In genomic region chr10:70315276-70315675, GRCh38 we compare ENCODE assay signal across 17 cellular contexts. TPM values are rescaled to one million over a fixed set of nuclear protein-coding genes. Genes with fewer than 3 reads are reported as not detected.
DNase-seq lines count a peak whose midpoint lies in the region; TF ChIP-seq lines count a peak whose summit lies in the region.
"Had no signal": no experiment of that assay in that cellular context is flagged by ENCODE, and none has a peak within 500 bp of the region (broad histone marks: within the 10 kb centered on the region; RNA-seq: fewer than 3 reads in every experiment).

No MANE protein-coding gene starts in this region.

- peaks cover 55% of the 10 kb centered on the region for H3K4me1 ChIP-seq in BLaER1
- H3K4me1 ChIP-seq in BLaER1 treated with 17β-estradiol and CSF1 and Interleukin-3, amounts not matched to agents 10 nM and 100 nM, result peaks cover 20 to 49% (median 38%) of the 10 kb centered on the region in 10 experiments; a peak in 19 of 20 replicates
- peaks cover 72% of the 10 kb centered on the region for H3K4me1 ChIP-seq in Karpas-422 (ENCODE audit: low read length)
- peaks cover 74% of the 10 kb centered on the region for H3K4me1 ChIP-seq in OCI-LY7 (ENCODE audit: insufficient read depth, low read length, poor library complexity, severe bottlenecking)
- H3K4me1 ChIP-seq: BE2C, Caco-2 had no signal

- H3K4me3 ChIP-seq in BLaER1, result no peak overlapping the region
- H3K4me3 ChIP-seq in BLaER1 treated with 17β-estradiol and CSF1 and Interleukin-3, amounts not matched to agents 10 nM and 100 nM, result no peak overlapping the region
- peak overlapping the region; percentile 28; the same call in 1 of the 2 replicates for H3K4me3 ChIP-seq in Karpas-422 (ENCODE audit: low read length)
- peak overlapping the region; percentile 3 for H3K4me3 ChIP-seq in OCI-LY7 (ENCODE audit: low read depth, low read length, poor library complexity, severe bottlenecking)

- H4K20me1 ChIP-seq in BLaER1, result peaks cover 34% of the 10 kb centered on the region
- peaks cover 0 to 59% (median 10%) of the 10 kb centered on the region in 11 experiments; a peak in 13 of 22 replicates for H4K20me1 ChIP-seq in BLaER1 treated with 17β-estradiol and CSF1 and Interleukin-3, amounts not matched to agents 10 nM and 100 nM
- no peaks in the 10 kb centered on the region for H4K20me1 ChIP-seq in Karpas-422 (ENCODE audit: insufficient read depth, low read depth, low read length)
- no peaks in the 10 kb centered on the region for H4K20me1 ChIP-seq in OCI-LY7 (ENCODE audit: insufficient read depth, low read length)

- H3K27me3 Mint-ChIP-seq in activated CD4-positive, alpha-beta memory T cell treated with anti-CD3 and anti-CD28 coated beads for 36 hours, result no peaks in the 10 kb centered on the region
- H3K27me3 Mint-ChIP-seq: CD4-positive, alpha-beta T cell had no signal

- H3K4me2 ChIP-seq in BLaER1 (peak overlapping the region; percentile 76), Karpas-422 (ENCODE audit: low read depth, low read length, poor library complexity, severe bottlenecking) (peak overlapping the region; percentile 8), OCI-LY7 (ENCODE audit: low read length) (peak overlapping the region; percentile 56)
- peak overlapping the region in 10 of 11 experiments; percentile 2 to 86 (median 67); a peak in 18 of 22 replicates for H3K4me2 ChIP-seq in BLaER1 treated with 17β-estradiol and CSF1 and Interleukin-3, amounts not matched to agents 10 nM and 100 nM

- H3K9ac ChIP-seq in BLaER1 (no peak overlapping the region), Karpas-422 (ENCODE audit: low read length) (peak overlapping the region; percentile 47)
- no peak overlapping the region for H3K9ac ChIP-seq in BLaER1 treated with 17β-estradiol and CSF1 and Interleukin-3, amounts not matched to agents 10 nM and 100 nM

- POLR2A ChIA-PET in OCI-LY7 (lab: Charles Lee), result interaction anchor here (1.0 to 1.3 kb wide), 3 partner anchors 10 to 22 kb away, joined by 3 to 5 read pairs (median 4); no protein-coding TSS in a partner anchor
- POLR2A ChIA-PET in activated CD4-positive, alpha-beta memory T cell treated with anti-CD3 and anti-CD28 coated beads for 36 hours (lab: Charles Lee), result no interaction called here

- H3K36me3 Mint-ChIP-seq in activated CD4-positive, alpha-beta memory T cell treated with anti-CD3 and anti-CD28 coated beads for 36 hours, result no peaks in the 10 kb centered on the region
- H3K36me3 Mint-ChIP-seq: CD8-positive, alpha-beta T cell had no signal

- no peak overlapping the region for H2AFZ ChIP-seq in Karpas-422 (ENCODE audit: low read length)
- H2AFZ ChIP-seq in OCI-LY7 (ENCODE audit: low read length), result no peak overlapping the region

- H3K9me3 ChIP-seq in BLaER1 (no peaks in the 10 kb centered on the region), Karpas-422 (ENCODE audit: low read length) (no peaks in the 10 kb centered on the region), OCI-LY7 (ENCODE audit: low read length) (no peaks in the 10 kb centered on the region)
- no peaks in the 10 kb centered on the region; a peak in 1 of 22 replicates for H3K9me3 ChIP-seq in BLaER1 treated with 17β-estradiol and CSF1 and Interleukin-3, amounts not matched to agents 10 nM and 100 nM (replicated peaks in 1 of 11)
- H3K9me3 ChIP-seq: BE2C, Caco-2 had no signal

- peaks cover 5% of the 10 kb centered on the region for H3K9me3 Mint-ChIP-seq in activated CD4-positive, alpha-beta memory T cell treated with anti-CD3 and anti-CD28 coated beads for 36 hours
- H3K9me3 Mint-ChIP-seq: CD4-positive, alpha-beta T cell; CD8-positive, alpha-beta T cell had no signal

- H3K27ac ChIP-seq in BLaER1 (no peak overlapping the region), Karpas-422 (ENCODE audit: low read length) (peak overlapping the region; percentile 96), OCI-LY7 (ENCODE audit: low read depth, low read length, poor library complexity, severe bottlenecking) (peak overlapping the region; percentile 84)
- no peak overlapping the region for H3K27ac ChIP-seq in BLaER1 treated with 17β-estradiol and CSF1 and Interleukin-3, amounts not matched to agents 10 nM and 100 nM
- H3K27ac ChIP-seq: C4-2B had no signal

- H3K79me2 ChIP-seq in Karpas-422 (ENCODE audit: low read length) (no peaks in the 10 kb centered on the region), OCI-LY7 (ENCODE audit: insufficient read depth, low read depth, low read length) (no peaks in the 10 kb centered on the region)

- CTCF ChIA-PET in OCI-LY7 (lab: Charles Lee; ENCODE audit: unreplicated experiment), result no interaction called here
- CTCF ChIA-PET in activated CD4-positive, alpha-beta memory T cell treated with anti-CD3 and anti-CD28 coated beads for 36 hours (lab: Charles Lee), result interaction anchor here (1.3 kb wide), 1 partner anchor 94 kb away, joined by 3 read pairs; no protein-coding TSS in a partner anchor

- DNase-seq in Karpas-422 (no peak), OCI-LY7 (ENCODE audit: low spot score) (no peak), C1 segment of cervical spinal cord (lab: John Stamatoyannopoulos, UW) (no peak), DMS79 (lab: John Stamatoyannopoulos, UW) (no peak)
- DNase-seq in activated CD4-positive, alpha-beta memory T cell treated with anti-CD3 and anti-CD28 coated beads for 36 hours, result no peak
- DNase-seq: 8988T; ACHN; BE2C; Caco-2; Calu3; CD4-positive, alpha-beta T cell; CD8-positive, alpha-beta T cell; DND-41; GF-D8 had no signal

- H3K27ac Mint-ChIP-seq in activated CD4-positive, alpha-beta memory T cell treated with anti-CD3 and anti-CD28 coated beads for 36 hours, result no peak overlapping the region
- H3K27ac Mint-ChIP-seq: CD4-positive, alpha-beta T cell; CD8-positive, alpha-beta T cell had no signal

- H3K27me3 ChIP-seq in BLaER1, result no peaks in the 10 kb centered on the region
- H3K27me3 ChIP-seq in BLaER1 treated with 17β-estradiol and CSF1 and Interleukin-3, amounts not matched to agents 10 nM and 100 nM, result peaks cover 0 to 94% (median 0%) of the 10 kb centered on the region in 11 experiments; a peak in 7 of 22 replicates
- H3K27me3 ChIP-seq in Karpas-422 (ENCODE audit: low read length), result no peaks in the 10 kb centered on the region
- H3K27me3 ChIP-seq: BE2C had no signal

- no peaks in the 10 kb centered on the region for H3K36me3 ChIP-seq in BLaER1
- no peaks in the 10 kb centered on the region for H3K36me3 ChIP-seq in BLaER1 treated with 17β-estradiol and CSF1 and Interleukin-3, amounts not matched to agents 10 nM and 100 nM
- H3K36me3 ChIP-seq in Karpas-422 (ENCODE audit: insufficient read depth, low read length), result peaks cover 6% of the 10 kb centered on the region; the same call in 1 of the 2 replicates
- H3K36me3 ChIP-seq in OCI-LY7 (ENCODE audit: insufficient read depth, low read length), result peaks cover 9% of the 10 kb centered on the region; the same call in 1 of the 2 replicates
- H3K36me3 ChIP-seq: BE2C had no signal

- BruUV-seq in OCI-LY7 (replicated peaks; lab: Mats Ljungman, UMichigan), result no TSS peak

- H3K9me2 ChIP-seq in Karpas-422 (replicated peaks; ENCODE audit: insufficient read depth, low read length) (no peaks in the 10 kb centered on the region), OCI-LY7 (ENCODE audit: insufficient read depth, low read length) (no peaks in the 10 kb centered on the region)

- TF ChIP-seq CTCF in OCI-LY7 (conservative IDR thresholded peaks at IDR 0.05; ENCODE audit: low read length), result no peak

- H3K4me3 Mint-ChIP-seq in activated CD4-positive, alpha-beta memory T cell treated with anti-CD3 and anti-CD28 coated beads for 36 hours, result no peak overlapping the region
- H3K4me3 Mint-ChIP-seq: CD4-positive, alpha-beta T cell; CD8-positive, alpha-beta T cell had no signal

- H3K4me1 Mint-ChIP-seq in activated CD4-positive, alpha-beta memory T cell treated with anti-CD3 and anti-CD28 coated beads for 36 hours (ENCODE audit: low read depth), result no peaks in the 10 kb centered on the region

- intact Hi-C loops in OCI-LY7 (cut with micrococcal nuclease; ENCODE audit: unreplicated experiment), result loop anchor here (1.0 to 5.0 kb wide), 2 partner anchors 9 to 43 kb away; no protein-coding TSS in a partner anchor
- intact Hi-C loops in activated CD4-positive, alpha-beta memory T cell treated with anti-CD3 and anti-CD28 coated beads for 36 hours (cut with micrococcal nuclease), result no loop called here

RNA-seq across cellular contexts. Expression of gene NPFFR1, which starts 31.5 kb away (rescaled TPM):
- not detected in 2 replicates for total RNA-seq in Karpas-422 (2014; rRNA removed; shearing (Covaris generic); ENCODE audit: low replicate concordance)
- total RNA-seq in OCI-LY7 (2014; rRNA removed; shearing (Covaris generic)), result not detected in 2 replicates
- total RNA-seq in OCI-LY7 (2022), result not detected in 2 replicates
- total RNA-seq in activated CD4-positive, alpha-beta memory T cell treated with anti-CD3 and anti-CD28 coated beads for 36 hours, result under 1 TPM in 1 of 2 experiments, not detected in 1; 0.02 TPM
- total RNA-seq: Caco-2; CD8-positive, alpha-beta T cell had no signal

Comparison
In these comparisons a context has a peak if more than half of its experiments do, and no peak if none do; other contexts are left out.
1. H3K27ac ChIP-seq: peak in Karpas-422 (single experiment) and OCI-LY7 (single experiment); none in BLaER1 (single experiment) and BLaER1 treated with 17β-estradiol and CSF1 and Interleukin-3, amounts not matched to agents 10 nM and 100 nM (0 of 11).
2. H3K4me2 ChIP-seq: peak in every context shown above with its lines; median percentile 76 in BLaER1; 67 in BLaER1 treated with 17β-estradiol and CSF1 and Interleukin-3, amounts not matched to agents 10 nM and 100 nM; 56 in OCI-LY7; 8 in Karpas-422.
3. H3K4me3 ChIP-seq: peak in Karpas-422 (single experiment) and OCI-LY7 (single experiment); none in BLaER1 (single experiment) and BLaER1 treated with 17β-estradiol and CSF1 and Interleukin-3, amounts not matched to agents 10 nM and 100 nM (0 of 10).